ENCODE assay signal across 9 cellular contexts in genomic region chr9:128132139-128132538, GRCh38. TPM values are rescaled to one million over a fixed set of nuclear protein-coding genes. Genes with fewer than 3 reads are reported as not detected.
DNase-seq lines count a peak whose midpoint lies in the region; ATAC-seq and TF ChIP-seq lines count a peak whose summit lies in the region.
"Not testable (repeated sequence)": the region's sequence is repeated elsewhere in the genome, so short reads cannot be mapped to it uniquely, and the experiment has no call there.
"Had no signal": no experiment of that assay in that cellular context is flagged by ENCODE, and none has a peak within 500 bp of the region (broad histone marks: within the 10 kb centered on the region; RNA-seq: fewer than 3 reads in every experiment).

No MANE protein-coding gene starts in this region.

- H3K9ac ChIP-seq in SK-N-MC (ENCODE audit: insufficient read length); neuronal stem cell (ENCODE audit: low read depth, low read length, poor library complexity): not testable (repeated sequence)

- TF ChIP-seq POLR2A in right lobe of liver (IDR thresholded peaks at IDR 0.05); transverse colon (IDR thresholded peaks at IDR 0.05): not testable (repeated sequence)

- not testable (repeated sequence) for H3K4me2 ChIP-seq in neuronal stem cell (ENCODE audit: insufficient read depth, low read length, poor library complexity, severe bottlenecking)

- not testable (repeated sequence) for H2BK120ac ChIP-seq in neuronal stem cell (ENCODE audit: low read depth, low read length)

- ATAC-seq in right cardiac atrium, right lobe of liver: not testable (repeated sequence)

- H3K4ac ChIP-seq in neuronal stem cell (ENCODE audit: low read length), result not testable (repeated sequence)

- DNase-seq in DMS 273 (lab: John Stamatoyannopoulos, UW; ENCODE audit: unreplicated experiment), result peak; percentile 90
- peak; percentile 84 for DNase-seq in NCI-H2171 (lab: John Stamatoyannopoulos, UW)
- DNase-seq in SK-N-MC (ENCODE audit: low read depth, low spot score); neuronal stem cell (ENCODE audit: low spot score); transverse colon: not testable (repeated sequence)
- peak; percentile 40 for DNase-seq in glomerular visceral epithelial cell (ENCODE audit: extremely low spot score)
- peak in 2 of 3 donors; percentile 10 to 60 for DNase-seq in right cardiac atrium
- peak; percentile 24 to 43 (median 38) for DNase-seq in right lobe of liver

- H3K36me3 ChIP-seq in SK-N-MC (ENCODE audit: insufficient read depth, low read length); right lobe of liver; neuronal stem cell (replicated peaks in 1 of 2; ENCODE audit: control insufficient read depth in 2 of 2, insufficient read depth in 2 of 2, low read length in 2 of 2); transverse colon: not testable (repeated sequence)

- intact Hi-C loops in right cardiac atrium (cut with DNase I); right lobe of liver (cut with DNase I); transverse colon (cut with DNase I; ENCODE audit: low total_unique reads): not testable (repeated sequence)

- not testable (repeated sequence) for H4K8ac ChIP-seq in neuronal stem cell (ENCODE audit: low read depth, low read length)

- not testable (repeated sequence) for H3K27me3 ChIP-seq in right cardiac atrium (ENCODE audit: control insufficient read depth, insufficient read depth); right lobe of liver; neuronal stem cell (ENCODE audit: control insufficient read depth in 3 of 3, insufficient read depth in 3 of 3, low read depth in 1 of 3, low read length in 3 of 3); transverse colon

- not testable (repeated sequence) for H3K4me1 ChIP-seq in right cardiac atrium (ENCODE audit: control insufficient read depth, insufficient read depth, low read length); right lobe of liver
- peaks cover 6 to 15% of the 10 kb centered on the region in 2 donors for H3K4me1 ChIP-seq in neuronal stem cell (ENCODE audit: control insufficient read depth in 2 of 2, insufficient read depth in 1 of 2, low read depth in 1 of 2, low read length in 2 of 2)
- H3K4me1 ChIP-seq in transverse colon, result peaks cover 7 to 16% (median 9%) of the 10 kb centered on the region in 4 donors

- H2AK5ac ChIP-seq in neuronal stem cell (ENCODE audit: low read depth, low read length), result not testable (repeated sequence)

- H3K23ac ChIP-seq in neuronal stem cell (ENCODE audit: low read depth, low read length, poor library complexity), result not testable (repeated sequence)

- H3K4me3 ChIP-seq in SK-N-MC, result peak overlapping the region; percentile 40
- H3K4me3 ChIP-seq in right cardiac atrium (ENCODE audit: low read length); right lobe of liver; neuronal stem cell (ENCODE audit: low read length in 2 of 2); transverse colon: not testable (repeated sequence)

- not testable (repeated sequence) for H3K9me3 ChIP-seq in SK-N-MC (ENCODE audit: low read depth, low read length); right cardiac atrium (ENCODE audit: control insufficient read depth, low read length); right lobe of liver; neuronal stem cell (replicated peaks in 1 of 2; ENCODE audit: control insufficient read depth in 2 of 2, insufficient read depth in 1 of 2, low read depth in 1 of 2, low read length in 2 of 2); transverse colon

- H2BK5ac ChIP-seq in neuronal stem cell (ENCODE audit: low read length), result not testable (repeated sequence)

- H3K79me1 ChIP-seq in neuronal stem cell (ENCODE audit: low read depth, low read length), result not testable (repeated sequence)

- not testable (repeated sequence) for H2BK12ac ChIP-seq in neuronal stem cell (ENCODE audit: low read length)

- H3K14ac ChIP-seq in neuronal stem cell (ENCODE audit: low read length), result not testable (repeated sequence)

- TF ChIP-seq EP300 in transverse colon (IDR thresholded peaks at IDR 0.05; ENCODE audit: low read depth), result not testable (repeated sequence)

- not testable (repeated sequence) for H2BK15ac ChIP-seq in neuronal stem cell (ENCODE audit: low read length)

- H2AFZ ChIP-seq in neuronal stem cell (ENCODE audit: low read length), result peak overlapping the region; percentile 78

- not testable (repeated sequence) for TF ChIP-seq CTCF in right lobe of liver (IDR thresholded peaks at IDR 0.05); transverse colon (IDR thresholded peaks at IDR 0.05)

- 26% methylated on average over 8 of the region's 8 CpGs for WGBS in right cardiac atrium
- WGBS in right lobe of liver (ENCODE audit: insufficient coverage, low coverage, low lambda C conversion rate, missing lambda C conversion rate), result 50% methylated on average over 4 of the region's 8 CpGs
- no CpG with 5 or more reads among the region's 8 CpGs for WGBS in neuronal stem cell (ENCODE audit: extremely low coverage in 2 of 2, insufficient read length in 2 of 2, insufficient replicate concordance in 1 of 2), 2 donors
- WGBS in transverse colon (ENCODE audit: low coverage in 1 of 2), 2 donors, result 20% methylated on average over 8 of the region's 8 CpGs; no CpG with 5 or more reads in 1 of the 2 donors

- H4K91ac ChIP-seq in neuronal stem cell (ENCODE audit: low read depth, low read length, poor library complexity), result not testable (repeated sequence)

- H3K18ac ChIP-seq in neuronal stem cell (ENCODE audit: low read length), result not testable (repeated sequence)

- H3K27ac ChIP-seq in SK-N-MC (peak overlapping the region; percentile 31; the same call in 1 of the 2 replicates), transverse colon (peak overlapping the region in 3 of 4 donors; percentile 1 to 21 (median 6))
- not testable (repeated sequence) for H3K27ac ChIP-seq in right cardiac atrium (ENCODE audit: low read length); right lobe of liver; neuronal stem cell (replicated peaks; ENCODE audit: low read length)

- in situ Hi-C loops in transverse colon (cut with MboI; ENCODE audit: low pct_ligation_motif_present in 1 of 4, low pct_unique_long_range_greater_than_20kb in 1 of 4, low sequenced_read_pairs in 3 of 4), result loop anchor here in 1 of 4 donors (25.0 kb wide), 1 partner anchor 95 kb away; no protein-coding TSS in a partner anchor

RNA-seq across cellular contexts. Expression of gene PTGES2, which starts 4.6 kb away (rescaled TPM):
- total RNA-seq in right cardiac atrium (100 to 1,000 TPM; 122 to 128 (median 126) TPM), right lobe of liver (10 to 100 TPM; 27.2 to 67.2 (median 30.5) TPM), transverse colon (100 to 1,000 TPM; 109 to 434 (median 164) TPM)
- 162 TPM for polyA plus RNA-seq in right cardiac atrium
- polyA plus RNA-seq in neuronal stem cell (2013, experiment 1 of 2), result 19.0 TPM
- 21.6 TPM for polyA plus RNA-seq in neuronal stem cell (2013, experiment 2 of 2)

RNA-seq across cellular contexts. Expression of gene LCN2, which starts 17.1 kb away (rescaled TPM):
- total RNA-seq in right cardiac atrium (not detected), right lobe of liver (10 to 100 TPM in 4 of 6 experiments, 1 to 10 TPM in 2; 2.7 to 81.8 (median 18.1) TPM), transverse colon (100 to 1,000 TPM in 1 of 4 donors, 10 to 100 TPM in 2, 1 to 10 TPM in 1; 8.6 to 115 (median 37.3) TPM)
- polyA plus RNA-seq in right cardiac atrium, result 0.16 TPM
- polyA plus RNA-seq in neuronal stem cell (2013, experiment 1 of 2), result 0.08 TPM
- polyA plus RNA-seq in neuronal stem cell (2013, experiment 2 of 2), result 0.10 TPM
- total RNA-seq: H7 had no signal

RNA-seq across cellular contexts. Expression of gene BBLN, which starts 27.9 kb away (rescaled TPM):
- total RNA-seq in right cardiac atrium (10 to 100 TPM; 41.6 to 58.0 (median 49.1) TPM), right lobe of liver (100 to 1,000 TPM in 2 of 6 experiments, 10 to 100 TPM in 4; 13.5 to 192 (median 17.7) TPM), transverse colon (100 to 1,000 TPM in 3 of 4 donors, 10 to 100 TPM in 1; 97.3 to 178 (median 149) TPM)
- 138 TPM for polyA plus RNA-seq in right cardiac atrium
- polyA plus RNA-seq in neuronal stem cell (2013, experiment 1 of 2), result 95.6 TPM
- polyA plus RNA-seq in neuronal stem cell (2013, experiment 2 of 2), result 101 TPM

RNA-seq across cellular contexts. Expression of gene CIZ1, which starts 59.2 kb away (rescaled TPM):
- total RNA-seq in right cardiac atrium, result 10 to 100 TPM; 75.9 to 81.5 (median 81.0) TPM
- 39.0 TPM for polyA plus RNA-seq in right cardiac atrium
- total RNA-seq in right lobe of liver, result 10 to 100 TPM; 15.9 to 33.5 (median 24.0) TPM
- polyA plus RNA-seq in neuronal stem cell (2013, experiment 1 of 2), result 120 TPM
- polyA plus RNA-seq in neuronal stem cell (2013, experiment 2 of 2), result 119 TPM
- 100 to 1,000 TPM in 1 of 4 donors, 10 to 100 TPM in 3; 59.9 to 211 (median 73.0) TPM for total RNA-seq in transverse colon
